In the genomic region with DNA sequence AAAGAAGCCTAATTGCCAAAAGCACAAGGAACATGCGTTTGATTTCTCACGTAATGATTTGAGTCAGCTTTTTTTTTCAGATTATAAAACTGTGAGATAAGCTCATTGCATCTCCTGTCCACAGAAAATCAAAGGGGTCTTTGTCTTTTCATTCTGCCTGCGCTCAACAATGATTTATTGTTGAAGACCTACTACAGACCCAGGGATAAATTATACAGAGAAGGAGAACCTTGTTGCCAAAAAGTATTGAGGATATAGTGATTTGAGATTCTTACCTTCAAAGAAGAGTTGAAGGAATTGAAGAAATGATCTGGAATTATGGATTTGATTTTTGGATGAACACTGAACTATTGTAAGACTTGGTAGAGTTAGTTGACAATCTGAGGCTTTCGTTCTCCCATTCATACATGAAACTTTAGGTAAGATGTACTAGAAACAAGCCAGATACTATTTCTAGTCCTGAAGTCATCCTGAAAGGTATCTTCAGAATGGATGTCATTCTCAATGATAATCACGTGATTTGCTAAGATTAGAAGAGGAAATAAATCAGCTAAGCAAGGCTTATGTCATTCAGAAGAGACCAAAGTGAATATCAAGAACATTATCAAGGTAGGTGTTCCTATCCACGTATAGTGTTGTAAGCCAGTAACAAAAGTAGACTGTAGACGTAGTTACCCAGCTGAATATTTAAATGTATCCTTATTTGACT, we compare ENCODE assay signal across 19 cellular contexts.
"Had no signal": no experiment of that assay in that cellular context is flagged by ENCODE, and none has a peak within 500 bp of the region (broad histone marks: within the 10 kb centered on the region; RNA-seq: fewer than 3 reads in every experiment).

No MANE protein-coding gene starts in this region.

- DNase-seq: activated CD4-positive, alpha-beta T cell treated with anti-CD3 and anti-CD28 coated beads, Interleukin-2, amount 10 ng/mL, durations not matched to agents 24 days and 14 days; activated CD8-positive, alpha-beta T cell treated with anti-CD3 and anti-CD28 coated beads, Interleukin-2, amount 10 ng/mL, durations not matched to agents 7 days and 5 days; activated gamma-delta T cell; activated naive CD4-positive, alpha-beta T cell treated with anti-CD3 and anti-CD28 coated beads, Interleukin-2, amount 50 U/mL, for 16 hours; activated naive CD8-positive, alpha-beta T cell treated with anti-CD3 and anti-CD28 coated beads, Interleukin-2, amount 50 U/mL, for 24 hours; brain microvascular endothelial cell; central memory CD4-positive, alpha-beta T cell; effector memory CD8-positive, alpha-beta T cell; kidney; naive thymus-derived CD8-positive, alpha-beta T cell; stimulated activated CD4-positive, alpha-beta T cell treated with anti-CD3 and anti-CD28 coated beads, Interleukin-4, amount 100 ng/mL, for 24 hours; stimulated activated naive CD4-positive, alpha-beta T cell treated with Interleukin-2 at 50 U/mL for 16 hours; T-cell; tibial artery had no signal

- H3K4me3 Mint-ChIP-seq: activated CD4-positive, alpha-beta T cell treated with anti-CD3 and anti-CD28 coated beads, Interleukin-2, amount 10 ng/mL, durations not matched to agents 24 days and 14 days; activated CD8-positive, alpha-beta T cell treated with anti-CD3 and anti-CD28 coated beads, Interleukin-2, amount 10 ng/mL, durations not matched to agents 7 days and 5 days; activated naive CD8-positive, alpha-beta T cell treated with anti-CD3 and anti-CD28 coated beads, Interleukin-2, amount 50 U/mL, for 24 hours; activated T-helper 1 cell treated with anti-CD3 and anti-CD28 coated beads, Interleukin-12 subunit alpha, Interleukin-12 subunit beta, Interleukin-2, Interleukin-4 antibody, amounts not matched to agents 30 ng/mL and 10 ng/mL and 1 ng/mL, durations not matched to agents 14 hours and 24 hours and 36 hours; effector memory CD8-positive, alpha-beta T cell; naive thymus-derived CD8-positive, alpha-beta T cell; neural progenitor cell; T-cell; T-helper 2 cell treated with Interferon-gamma antibody and Interleukin-4, amounts not matched to agents 5 μg/mL and 100 μg/mL, for 36 hours had no signal

- H3K27me3 Mint-ChIP-seq: activated naive CD8-positive, alpha-beta T cell treated with anti-CD3 and anti-CD28 coated beads, Interleukin-2, amount 50 U/mL, for 24 hours had no signal

- H3K4me1 Mint-ChIP-seq: activated naive CD8-positive, alpha-beta T cell treated with anti-CD3 and anti-CD28 coated beads, Interleukin-2, amount 50 U/mL, for 24 hours; naive thymus-derived CD8-positive, alpha-beta T cell; T-cell had no signal

- H3K27ac Mint-ChIP-seq: activated CD4-positive, alpha-beta T cell treated with anti-CD3 and anti-CD28 coated beads, Interleukin-2, amount 10 ng/mL, durations not matched to agents 24 days and 14 days; activated CD8-positive, alpha-beta T cell treated with anti-CD3 and anti-CD28 coated beads, Interleukin-2, amount 10 ng/mL, durations not matched to agents 7 days and 5 days; activated naive CD8-positive, alpha-beta T cell treated with anti-CD3 and anti-CD28 coated beads, Interleukin-2, amount 50 U/mL, for 24 hours; activated T-helper 1 cell treated with anti-CD3 and anti-CD28 coated beads, Interleukin-12 subunit alpha, Interleukin-12 subunit beta, Interleukin-2, Interleukin-4 antibody, amounts not matched to agents 30 ng/mL and 10 ng/mL and 1 ng/mL, durations not matched to agents 14 hours and 24 hours and 36 hours; effector memory CD8-positive, alpha-beta T cell; naive thymus-derived CD8-positive, alpha-beta T cell; neural progenitor cell; T-cell; T-helper 2 cell treated with Interferon-gamma antibody and Interleukin-4, amounts not matched to agents 5 μg/mL and 100 μg/mL, for 36 hours had no signal

- H3K9me3 Mint-ChIP-seq: activated CD4-positive, alpha-beta T cell treated with anti-CD3 and anti-CD28 coated beads, Interleukin-2, amount 10 ng/mL, durations not matched to agents 24 days and 14 days; activated naive CD8-positive, alpha-beta T cell treated with anti-CD3 and anti-CD28 coated beads, Interleukin-2, amount 50 U/mL, for 24 hours; activated T-helper 1 cell treated with anti-CD3 and anti-CD28 coated beads, Interleukin-12 subunit alpha, Interleukin-12 subunit beta, Interleukin-2, Interleukin-4 antibody, amounts not matched to agents 30 ng/mL and 10 ng/mL and 1 ng/mL, durations not matched to agents 14 hours and 24 hours and 36 hours; effector memory CD8-positive, alpha-beta T cell; naive thymus-derived CD8-positive, alpha-beta T cell; neural progenitor cell; T-cell; T-helper 2 cell treated with Interferon-gamma antibody and Interleukin-4, amounts not matched to agents 5 μg/mL and 100 μg/mL, for 36 hours had no signal

- H3K36me3 Mint-ChIP-seq: naive thymus-derived CD8-positive, alpha-beta T cell; neural progenitor cell; T-cell had no signal

- ATAC-seq: activated CD4-positive, CD25-positive, alpha-beta regulatory T cell treated with anti-CD3 and anti-CD28 coated beads, Interleukin-2, amount 50 U/mL, for 24 hours; activated CD8-positive, alpha-beta T cell treated with anti-CD3 and anti-CD28 coated beads, Interleukin-2, amount 10 ng/mL, durations not matched to agents 7 days and 5 days; activated naive CD8-positive, alpha-beta T cell treated with anti-CD3 and anti-CD28 coated beads, Interleukin-2, amount 50 U/mL, for 24 hours; effector memory CD8-positive, alpha-beta T cell; left lobe of liver; naive thymus-derived CD8-positive, alpha-beta T cell; T-cell had no signal
